Comparison of ENCODE assay signal across 10 cellular contexts in the genomic region with DNA sequence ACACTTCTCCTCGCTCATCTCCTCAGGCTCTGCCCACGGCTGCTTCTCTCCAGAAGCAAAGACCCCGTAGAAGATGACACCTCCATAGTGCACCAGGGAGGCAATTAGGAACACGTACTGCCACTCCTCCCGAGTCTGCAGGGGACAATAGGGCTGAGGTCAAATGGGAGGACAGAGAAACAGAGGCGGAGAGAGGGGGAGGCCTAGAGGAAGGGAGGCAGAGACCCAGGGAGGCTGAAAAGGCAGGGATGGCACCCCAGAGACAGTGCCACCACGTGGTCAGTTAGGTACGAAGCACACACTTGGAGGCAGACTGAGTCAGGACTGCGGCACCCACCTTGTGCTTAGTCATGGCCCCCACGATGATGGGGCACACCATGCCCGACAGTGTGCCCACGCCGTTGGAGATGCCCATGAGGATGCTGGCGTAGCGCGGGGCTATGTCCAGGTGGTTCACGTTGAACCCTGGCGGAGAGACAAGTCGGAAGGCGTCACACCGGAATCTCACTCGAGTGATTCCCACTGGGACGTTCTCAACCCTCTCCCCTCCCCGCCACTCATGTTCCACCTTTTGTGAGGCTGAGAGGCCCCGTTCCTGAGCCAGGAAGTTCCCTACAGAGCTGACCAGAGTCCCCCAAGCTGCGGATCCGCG. TPM values are rescaled to one million over a fixed set of nuclear protein-coding genes. Genes with fewer than 3 reads are reported as not detected.
A peak's percentile ranks its signal among the peaks of the same experiment; 100 is the strongest.
DNase-seq lines count a peak whose midpoint lies in the region; ATAC-seq and TF ChIP-seq lines count a peak whose summit lies in the region.
"Had no signal": no experiment of that assay in that cellular context is flagged by ENCODE, and none has a peak within 500 bp of the region (broad histone marks: within the 10 kb centered on the region; RNA-seq: fewer than 3 reads in every experiment).

No MANE protein-coding gene starts in this region.

- H3K4me1 ChIP-seq in A673 (ENCODE audit: insufficient read depth, low read length, poor library complexity, severe bottlenecking), result peaks cover 9% of the 10 kb centered on the region
- peaks cover 10% of the 10 kb centered on the region for H3K4me1 ChIP-seq in OCI-LY3 (ENCODE audit: low read length)
- H3K4me1 ChIP-seq in mammary epithelial cell (ENCODE audit: insufficient read depth, low read length), result peaks cover 7% of the 10 kb centered on the region

- H2AFZ ChIP-seq in OCI-LY3 (ENCODE audit: low read depth, low read length) (peak overlapping the region; percentile 68; the same call in 1 of the 2 replicates), mammary epithelial cell (ENCODE audit: low read depth, low read length) (no peak overlapping the region)

- H3K36me3 ChIP-seq in A673 (ENCODE audit: insufficient read depth, low read length, poor library complexity, severe bottlenecking) (no peaks in the 10 kb centered on the region), OCI-LY3 (replicated peaks; ENCODE audit: low read depth, low read length) (no peaks in the 10 kb centered on the region), mammary epithelial cell (ENCODE audit: insufficient read depth, low read length) (no peaks in the 10 kb centered on the region)
- H3K36me3 ChIP-seq: left lung had no signal

- WGBS in mammary epithelial cell (ENCODE audit: low coverage, missing lambda C conversion rate), result 68% methylated on average over 26 of the region's 28 CpGs

- ATAC-seq in esophagus mucosa, result peak; percentile 6
- ATAC-seq: left lung had no signal

- no peaks in the 10 kb centered on the region for H4K20me1 ChIP-seq in OCI-LY3 (ENCODE audit: insufficient read depth, low read length)
- no peaks in the 10 kb centered on the region for H4K20me1 ChIP-seq in mammary epithelial cell (ENCODE audit: insufficient read depth, low read length)

- TF ChIP-seq CTCF in A673 (conservative IDR thresholded peaks at IDR 0.05; ENCODE audit: low read depth, low read length) (peak; percentile 64), OCI-LY3 (IDR thresholded peaks at IDR 0.05; ENCODE audit: low read depth, low read length) (peak; percentile 66), mammary epithelial cell (conservative IDR thresholded peaks at IDR 0.05 in 1 of 2, IDR thresholded peaks at IDR 0.05 in 1 of 2; ENCODE audit: extremely low read depth in 1 of 2, insufficient read depth in 1 of 2, low read depth in 1 of 2, low read length in 2 of 2) (no peak)

- DNase-seq in A673 (ENCODE audit: low spot score) (no peak), GDM1 (lab: John Stamatoyannopoulos, UW) (peak; percentile 30), NK-92 (lab: John Stamatoyannopoulos, UW; ENCODE audit: unreplicated experiment) (no peak), dedifferentiated amniotic fluid mesenchymal stem cell (ENCODE audit: extremely low spot score) (no peak), SIG-M5 treated with dmso at 0.1 percent for 504 hours (lab: John Stamatoyannopoulos, UW; ENCODE audit: unreplicated experiment) (no peak), mammary epithelial cell (no peak)
- DNase-seq: effector CD4-positive, alpha-beta T cell had no signal

- BruUV-seq in A673 (replicated peaks; lab: Mats Ljungman, UMichigan), result no TSS peak
- no TSS peak for BruUV-seq in mammary epithelial cell (replicated peaks; lab: Mats Ljungman, UMichigan)

- POLR2A ChIA-PET in A673 (lab: Charles Lee; ENCODE audit: low non-redundant PET), result no interaction called here

- dilution Hi-C loops in mammary epithelial cell (cut with HindIII; ENCODE audit: low sequenced_read_pairs), result no loop called here

- peak overlapping the region; percentile 20; the same call in 1 of the 2 replicates for H3K4me2 ChIP-seq in OCI-LY3 (ENCODE audit: low read length)
- H3K4me2 ChIP-seq in mammary epithelial cell (ENCODE audit: insufficient read depth, low read depth, low read length), result no peak overlapping the region

- H3K9ac ChIP-seq in OCI-LY3 (ENCODE audit: low read length), result no peak overlapping the region
- no peak overlapping the region for H3K9ac ChIP-seq in mammary epithelial cell (ENCODE audit: insufficient read depth, low read length)

- peaks cover 29% of the 10 kb centered on the region for H3K27me3 ChIP-seq in A673 (replicated peaks; ENCODE audit: insufficient read depth, low read depth, low read length, poor library complexity)
- peaks cover 16% of the 10 kb centered on the region for H3K27me3 ChIP-seq in OCI-LY3 (ENCODE audit: low read depth, low read length)
- peaks cover 14% of the 10 kb centered on the region for H3K27me3 ChIP-seq in mammary epithelial cell (ENCODE audit: insufficient read depth, low read length)

- CTCF ChIA-PET in A673 (lab: Charles Lee), result interaction anchor here (0.5 to 1.0 kb wide), 2 partner anchors 10 to 14 kb away, joined by 3 to 18 read pairs; a partner anchor contains a TSS
- CTCF ChIA-PET in mammary epithelial cell (lab: Charles Lee; ENCODE audit: low non-redundant PET), result no interaction called here

- intact Hi-C loops in A673 (cut with micrococcal nuclease; ENCODE audit: unreplicated experiment) (no loop called here), mammary epithelial cell (cut with micrococcal nuclease) (no loop called here)

- no peak overlapping the region for H3K4me3 ChIP-seq in A673 (ENCODE audit: low read depth, low read length, poor library complexity, severe bottlenecking)
- H3K4me3 ChIP-seq in OCI-LY3 (ENCODE audit: low read length), result no peak overlapping the region
- H3K4me3 ChIP-seq in mammary epithelial cell (replicated peaks in 1 of 3; ENCODE audit: insufficient read depth in 1 of 3, low read depth in 2 of 3, low read length in 3 of 3), result no peak overlapping the region
- H3K4me3 ChIP-seq: left lung had no signal

- no peaks in the 10 kb centered on the region for H3K79me2 ChIP-seq in OCI-LY3 (ENCODE audit: low read length)
- H3K79me2 ChIP-seq in mammary epithelial cell (ENCODE audit: insufficient read depth, low read length), result no peaks in the 10 kb centered on the region

- in situ Hi-C loops in mammary epithelial cell (cut with MboI; ENCODE audit: low sequenced_read_pairs in 2 of 2), result loop anchor here in 1 of 2 donors (25.0 kb wide), 1 partner anchor 169 kb away; no protein-coding TSS in a partner anchor

- H3K9me3 ChIP-seq in A673 (ENCODE audit: low read depth, low read length, poor library complexity, severe bottlenecking) (no peaks in the 10 kb centered on the region), OCI-LY3 (ENCODE audit: insufficient read depth, low read length) (no peaks in the 10 kb centered on the region), mammary epithelial cell (replicated peaks; ENCODE audit: insufficient read depth, low read length) (no peaks in the 10 kb centered on the region)
- H3K9me3 ChIP-seq: left lung had no signal

- no peak overlapping the region for H3K27ac ChIP-seq in A673 (ENCODE audit: low read depth, low read length, poor library complexity, severe bottlenecking)
- H3K27ac ChIP-seq in OCI-LY3 (ENCODE audit: low read length), result no peak overlapping the region
- no peak overlapping the region for H3K27ac ChIP-seq in mammary epithelial cell (ENCODE audit: insufficient read depth, low read depth, low read length)
- H3K27ac ChIP-seq: left lung had no signal

RNA-seq across cellular contexts. Expression of a gene that starts 5.6 kb away (rescaled TPM):
- total RNA-seq in A673 (2021) (not detected in 2 replicates), esophagus mucosa (not detected), mammary epithelial cell (not detected)
- not detected for polyA plus RNA-seq in mammary epithelial cell
- polyA minus RNA-seq in mammary epithelial cell, result not detected
- total RNA-seq: left lung had no signal

RNA-seq across cellular contexts. Expression of a gene that starts 7.6 kb away (rescaled TPM):
- not detected in 2 replicates for total RNA-seq in A673 (2021)
- not detected for total RNA-seq in esophagus mucosa
- not detected for total RNA-seq in mammary epithelial cell
- polyA plus RNA-seq in mammary epithelial cell, result not detected
- not detected for polyA minus RNA-seq in mammary epithelial cell
- total RNA-seq: left lung had no signal

RNA-seq across cellular contexts. Expression of a gene that starts 10.5 kb away (rescaled TPM):
- total RNA-seq in A673 (2021) (1.7 and 1.8 TPM in 2 replicates), esophagus mucosa (not detected), mammary epithelial cell (under 1 TPM; under 0.01 to 0.16 TPM)
- 0.07 TPM for polyA plus RNA-seq in mammary epithelial cell
- not detected for polyA minus RNA-seq in mammary epithelial cell

RNA-seq across cellular contexts. Expression of a gene that starts 20.8 kb away (rescaled TPM):
- total RNA-seq in A673 (2021), result 122 and 131 TPM in 2 replicates
- 53.6 TPM for total RNA-seq in esophagus mucosa
- total RNA-seq in mammary epithelial cell, result 10 to 100 TPM; 61.2 to 62.4 TPM
- 73.4 TPM for polyA plus RNA-seq in mammary epithelial cell
- polyA minus RNA-seq in mammary epithelial cell, result 140 TPM

RNA-seq across cellular contexts. Expression of a gene that starts 22.2 kb away (rescaled TPM):
- total RNA-seq in A673 (2021), result 22.6 and 23.2 TPM in 2 replicates
- 27.2 TPM for total RNA-seq in esophagus mucosa
- 10 to 100 TPM; 18.2 to 23.9 TPM for total RNA-seq in mammary epithelial cell
- 16.7 TPM for polyA plus RNA-seq in mammary epithelial cell
- polyA minus RNA-seq in mammary epithelial cell, result 4.3 TPM

Comparison
In these comparisons a context has a peak if more than half of its experiments do, and no peak if none do; other contexts are left out.
1. CTCF ChIP-seq: peak in A673 (single experiment) and OCI-LY3 (single experiment); none in mammary epithelial cell (0 of 2).